Comparison of ENCODE assay signal across 20 cellular contexts in genomic region chr6:136646377-136646776, GRCh38.
DNase-seq lines count a peak whose midpoint lies in the region; ATAC-seq, FAIRE-seq and TF ChIP-seq lines count a peak whose summit lies in the region.
"Had no signal": no experiment of that assay in that cellular context is flagged by ENCODE, and none has a peak within 500 bp of the region (broad histone marks: within the 10 kb centered on the region; RNA-seq: fewer than 3 reads in every experiment).

No MANE protein-coding gene starts in this region.

- no peak overlapping the region for H3K4me3 ChIP-seq in cardiac fibroblast (replicated peaks in 1 of 2; ENCODE audit: low read depth in 2 of 2, low read length in 2 of 2)
- H3K4me3 ChIP-seq in stomach, result no peak overlapping the region
- H3K4me3 ChIP-seq: hepatocyte, PC-9 had no signal

- 17 to 39% (median 23%) methylated on average over 3 of the region's 3 CpGs for WGBS in stomach, 5 donors

- peak overlapping the region in 4 of 5 donors; percentile 54 to 81 (median 68) for H3K27ac ChIP-seq in stomach
- H3K27ac ChIP-seq: hepatocyte, PC-9 had no signal

- H3K27me3 ChIP-seq in stomach, result no peaks in the 10 kb centered on the region
- H3K27me3 ChIP-seq: hepatocyte had no signal

- no peaks in the 10 kb centered on the region for H3K9me3 ChIP-seq in stomach

- FAIRE-seq in GM12892 (lab: Jason Lieb, UNC), result no peak
- FAIRE-seq: endometrium had no signal

- H3K4me1 ChIP-seq in stomach, result peaks cover 11 to 44% (median 33%) of the 10 kb centered on the region in 4 donors

- peaks cover 0 to 29% (median 12%) of the 10 kb centered on the region in 4 donors for H3K36me3 ChIP-seq in stomach

- no peak for TF ChIP-seq EP300 in stomach (IDR thresholded peaks at IDR 0.05)

- TF ChIP-seq POLR2A in stomach (IDR thresholded peaks at IDR 0.05), result no peak
- TF ChIP-seq POLR2A in GM12892 (IDR thresholded peaks at IDR 0.05; ENCODE audit: low read depth, low read length), result no peak

- TF ChIP-seq CTCF in cardiac fibroblast (IDR thresholded peaks at IDR 0.05; ENCODE audit: low read depth, low read length) (no peak), stomach (IDR thresholded peaks at IDR 0.05) (peak in 1 of 7 experiments; percentile 6)

- DNase-seq in G401 (ENCODE audit: low spot score) (peak; percentile 10), cardiac fibroblast (ENCODE audit: low read depth in 2 of 2) (peak; percentile 40 to 59), left cardiac atrium (no peak), stomach (no peak), D341Med (ENCODE audit: low spot score) (no peak), GM12892 (ENCODE audit: insufficient read length) (no peak), anterior cingulate cortex (lab: John Stamatoyannopoulos, UW) (no peak)
- DNase-seq: activated gamma-delta T cell treated with Interleukin-2 at 50 U/mL for 16 hours, caudate nucleus, DMS53, natural killer cell, NCI-H1417 treated with DMSO at 0.1 percent for 48 hours, NCI-H524 treated with DMSO at 0.1 percent for 48 hours, PC-9, retina had no signal

- in situ Hi-C loops in G401 (cut with HindIII; ENCODE audit: low sequenced_read_pairs), result no loop called here

- ATAC-seq in left cardiac atrium (peak; percentile 65 to 78), HG02870 (IDR thresholded peaks at IDR 0.05; ENCODE audit: unreplicated experiment) (no peak)
- ATAC-seq: HCT116, WTC11 had no signal

- intact Hi-C loops in left cardiac atrium (cut with DNase I) (loop anchor here in 1 of 2 donors (10.0 kb wide), 1 partner anchor 368 kb away; no protein-coding TSS in a partner anchor), stomach (cut with DNase I; ENCODE audit: low total_unique reads) (loop anchor here (10.0 kb wide), 1 partner anchor 68 kb away; no protein-coding TSS in a partner anchor)

Comparison
In these comparisons a context has a peak if more than half of its experiments do, and no peak if none do; other contexts are left out.
1. DNase-seq: peak in G401 (single experiment) and cardiac fibroblast (2 of 2); none in left cardiac atrium (single experiment), stomach (single experiment), D341Med (single experiment), GM12892 (single experiment) and anterior cingulate cortex (0 of 58).